ENCODE assay signal across 1 cellular context in the genomic region with DNA sequence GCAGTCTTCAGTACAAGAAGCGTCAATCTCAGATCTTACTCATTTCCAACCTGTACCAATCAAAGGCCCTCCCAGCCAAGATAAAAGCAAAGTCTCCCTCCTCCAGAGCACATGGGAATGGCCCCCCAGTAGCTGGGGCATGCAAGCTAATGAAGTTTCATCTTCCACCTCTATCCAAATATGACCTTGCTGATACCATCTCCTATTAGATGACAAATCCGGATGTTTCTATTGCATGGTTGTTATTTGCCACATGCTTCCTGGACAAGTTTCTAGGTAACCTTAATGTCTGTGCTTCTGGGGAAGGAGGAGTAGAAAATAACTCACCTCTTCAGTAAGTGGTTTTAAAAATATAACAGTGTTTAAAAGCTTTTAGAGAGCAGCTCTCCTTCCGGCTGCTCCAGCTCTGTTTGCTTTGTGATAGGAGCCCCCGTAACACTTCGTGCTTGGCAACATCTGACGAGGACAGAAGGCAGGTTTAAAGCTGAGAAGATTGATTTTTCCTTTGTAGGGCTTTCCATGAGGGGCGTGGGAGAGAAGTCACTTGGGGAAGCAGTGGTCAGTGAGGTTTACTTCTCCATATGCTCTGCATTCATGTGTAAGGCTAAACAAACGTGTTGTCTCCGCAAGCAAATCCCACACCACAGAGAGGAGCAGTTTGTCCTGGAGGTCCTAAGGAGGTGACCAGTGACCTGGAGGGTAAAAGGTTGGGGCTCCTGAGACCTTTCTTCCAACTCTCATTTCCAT.
TF ChIP-seq lines count a peak whose summit lies in the region.

No MANE protein-coding gene starts in this region.

TF ChIP-seq in HepG2, 621 proteins besides CTCF, POLR2A, EP300 and RAD21 (continued from another document and continues in another):
- TF ChIP-seq, protein P1, sequence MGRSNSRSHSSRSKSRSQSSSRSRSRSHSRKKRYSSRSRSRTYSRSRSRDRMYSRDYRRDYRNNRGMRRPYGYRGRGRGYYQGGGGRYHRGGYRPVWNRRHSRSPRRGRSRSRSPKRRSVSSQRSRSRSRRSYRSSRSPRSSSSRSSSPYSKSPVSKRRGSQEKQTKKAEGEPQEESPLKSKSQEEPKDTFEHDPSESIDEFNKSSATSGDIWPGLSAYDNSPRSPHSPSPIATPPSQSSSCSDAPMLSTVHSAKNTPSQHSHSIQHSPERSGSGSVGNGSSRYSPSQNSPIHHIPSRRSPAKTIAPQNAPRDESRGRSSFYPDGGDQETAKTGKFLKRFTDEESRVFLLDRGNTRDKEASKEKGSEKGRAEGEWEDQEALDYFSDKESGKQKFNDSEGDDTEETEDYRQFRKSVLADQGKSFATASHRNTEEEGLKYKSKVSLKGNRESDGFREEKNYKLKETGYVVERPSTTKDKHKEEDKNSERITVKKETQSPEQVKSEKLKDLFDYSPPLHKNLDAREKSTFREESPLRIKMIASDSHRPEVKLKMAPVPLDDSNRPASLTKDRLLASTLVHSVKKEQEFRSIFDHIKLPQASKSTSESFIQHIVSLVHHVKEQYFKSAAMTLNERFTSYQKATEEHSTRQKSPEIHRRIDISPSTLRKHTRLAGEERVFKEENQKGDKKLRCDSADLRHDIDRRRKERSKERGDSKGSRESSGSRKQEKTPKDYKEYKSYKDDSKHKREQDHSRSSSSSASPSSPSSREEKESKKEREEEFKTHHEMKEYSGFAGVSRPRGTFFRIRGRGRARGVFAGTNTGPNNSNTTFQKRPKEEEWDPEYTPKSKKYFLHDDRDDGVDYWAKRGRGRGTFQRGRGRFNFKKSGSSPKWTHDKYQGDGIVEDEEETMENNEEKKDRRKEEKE (IDR thresholded peaks at IDR 0.05), result no peak
- TF ChIP-seq SIX4 (CRISPR knock-in tag; IDR thresholded peaks at IDR 0.05) (peak; percentile 86), NFKBIZ (CRISPR knock-in tag; IDR thresholded peaks at IDR 0.05) (peak; percentile 23; the same call in 1 of the 2 replicates), GATA4 (IDR thresholded peaks at IDR 0.05; ENCODE audit: borderline replicate concordance, low read depth) (peak; percentile 86; the same call in 1 of the 2 replicates), HMG20B (CRISPR knock-in tag; conservative IDR thresholded peaks at IDR 0.05) (peak; percentile 83), SAP130 (CRISPR knock-in tag; IDR thresholded peaks at IDR 0.05; ENCODE audit: low read depth) (peak; percentile 84), ZNF317 (CRISPR knock-in tag; IDR thresholded peaks at IDR 0.05) (peak; percentile 12; the same call in 1 of the 2 replicates), ARID2 (CRISPR knock-in tag; IDR thresholded peaks at IDR 0.05; ENCODE audit: borderline replicate concordance) (0 out of 2 replicates have a peak, but pooled peaks have one; percentile 49), SRSF1 (optimal IDR thresholded peaks at IDR 0.05; ENCODE audit: low read depth, low read length) (no peak), ZNF530 (CRISPR knock-in tag; IDR thresholded peaks at IDR 0.05; ENCODE audit: low read depth) (no peak), MYC (CRISPR knock-in tag; IDR thresholded peaks at IDR 0.05; ENCODE audit: borderline replicate concordance) (peak; percentile 59; the same call in 1 of the 2 replicates), SIX1 (CRISPR knock-in tag; IDR thresholded peaks at IDR 0.05; ENCODE audit: borderline replicate concordance) (peak; percentile 90), HOXA3 (CRISPR knock-in tag; IDR thresholded peaks at IDR 0.05) (peak; percentile 26; the same call in 1 of the 2 replicates)
- TF ChIP-seq, protein P2, sequence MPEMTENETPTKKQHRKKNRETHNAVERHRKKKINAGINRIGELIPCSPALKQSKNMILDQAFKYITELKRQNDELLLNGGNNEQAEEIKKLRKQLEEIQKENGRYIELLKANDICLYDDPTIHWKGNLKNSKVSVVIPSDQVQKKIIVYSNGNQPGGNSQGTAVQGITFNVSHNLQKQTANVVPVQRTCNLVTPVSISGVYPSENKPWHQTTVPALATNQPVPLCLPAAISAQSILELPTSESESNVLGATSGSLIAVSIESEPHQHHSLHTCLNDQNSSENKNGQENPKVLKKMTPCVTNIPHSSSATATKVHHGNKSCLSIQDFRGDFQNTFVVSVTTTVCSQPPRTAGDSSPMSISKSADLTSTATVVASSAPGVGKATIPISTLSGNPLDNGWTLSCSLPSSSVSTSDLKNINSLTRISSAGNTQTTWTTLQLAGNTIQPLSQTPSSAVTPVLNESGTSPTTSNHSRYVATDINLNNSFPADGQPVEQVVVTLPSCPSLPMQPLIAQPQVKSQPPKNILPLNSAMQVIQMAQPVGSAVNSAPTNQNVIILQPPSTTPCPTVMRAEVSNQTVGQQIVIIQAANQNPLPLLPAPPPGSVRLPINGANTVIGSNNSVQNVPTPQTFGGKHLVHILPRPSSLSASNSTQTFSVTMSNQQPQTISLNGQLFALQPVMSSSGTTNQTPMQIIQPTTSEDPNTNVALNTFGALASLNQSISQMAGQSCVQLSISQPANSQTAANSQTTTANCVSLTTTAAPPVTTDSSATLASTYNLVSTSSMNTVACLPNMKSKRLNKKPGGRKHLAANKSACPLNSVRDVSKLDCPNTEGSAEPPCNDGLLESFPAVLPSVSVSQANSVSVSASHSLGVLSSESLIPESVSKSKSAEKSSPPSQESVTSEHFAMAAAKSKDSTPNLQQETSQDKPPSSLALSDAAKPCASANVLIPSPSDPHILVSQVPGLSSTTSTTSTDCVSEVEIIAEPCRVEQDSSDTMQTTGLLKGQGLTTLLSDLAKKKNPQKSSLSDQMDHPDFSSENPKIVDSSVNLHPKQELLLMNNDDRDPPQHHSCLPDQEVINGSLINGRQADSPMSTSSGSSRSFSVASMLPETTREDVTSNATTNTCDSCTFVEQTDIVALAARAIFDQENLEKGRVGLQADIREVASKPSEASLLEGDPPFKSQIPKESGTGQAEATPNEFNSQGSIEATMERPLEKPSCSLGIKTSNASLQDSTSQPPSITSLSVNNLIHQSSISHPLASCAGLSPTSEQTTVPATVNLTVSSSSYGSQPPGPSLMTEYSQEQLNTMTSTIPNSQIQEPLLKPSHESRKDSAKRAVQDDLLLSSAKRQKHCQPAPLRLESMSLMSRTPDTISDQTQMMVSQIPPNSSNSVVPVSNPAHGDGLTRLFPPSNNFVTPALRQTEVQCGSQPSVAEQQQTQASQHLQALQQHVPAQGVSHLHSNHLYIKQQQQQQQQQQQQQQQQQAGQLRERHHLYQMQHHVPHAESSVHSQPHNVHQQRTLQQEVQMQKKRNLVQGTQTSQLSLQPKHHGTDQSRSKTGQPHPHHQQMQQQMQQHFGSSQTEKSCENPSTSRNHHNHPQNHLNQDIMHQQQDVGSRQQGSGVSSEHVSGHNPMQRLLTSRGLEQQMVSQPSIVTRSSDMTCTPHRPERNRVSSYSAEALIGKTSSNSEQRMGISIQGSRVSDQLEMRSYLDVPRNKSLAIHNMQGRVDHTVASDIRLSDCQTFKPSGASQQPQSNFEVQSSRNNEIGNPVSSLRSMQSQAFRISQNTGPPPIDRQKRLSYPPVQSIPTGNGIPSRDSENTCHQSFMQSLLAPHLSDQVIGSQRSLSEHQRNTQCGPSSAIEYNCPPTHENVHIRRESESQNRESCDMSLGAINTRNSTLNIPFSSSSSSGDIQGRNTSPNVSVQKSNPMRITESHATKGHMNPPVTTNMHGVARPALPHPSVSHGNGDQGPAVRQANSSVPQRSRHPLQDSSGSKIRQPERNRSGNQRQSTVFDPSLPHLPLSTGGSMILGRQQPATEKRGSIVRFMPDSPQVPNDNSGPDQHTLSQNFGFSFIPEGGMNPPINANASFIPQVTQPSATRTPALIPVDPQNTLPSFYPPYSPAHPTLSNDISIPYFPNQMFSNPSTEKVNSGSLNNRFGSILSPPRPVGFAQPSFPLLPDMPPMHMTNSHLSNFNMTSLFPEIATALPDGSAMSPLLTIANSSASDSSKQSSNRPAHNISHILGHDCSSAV (CRISPR knock-in tag; IDR thresholded peaks at IDR 0.05; ENCODE audit: borderline replicate concordance), result no peak
- TF ChIP-seq, protein P3, sequence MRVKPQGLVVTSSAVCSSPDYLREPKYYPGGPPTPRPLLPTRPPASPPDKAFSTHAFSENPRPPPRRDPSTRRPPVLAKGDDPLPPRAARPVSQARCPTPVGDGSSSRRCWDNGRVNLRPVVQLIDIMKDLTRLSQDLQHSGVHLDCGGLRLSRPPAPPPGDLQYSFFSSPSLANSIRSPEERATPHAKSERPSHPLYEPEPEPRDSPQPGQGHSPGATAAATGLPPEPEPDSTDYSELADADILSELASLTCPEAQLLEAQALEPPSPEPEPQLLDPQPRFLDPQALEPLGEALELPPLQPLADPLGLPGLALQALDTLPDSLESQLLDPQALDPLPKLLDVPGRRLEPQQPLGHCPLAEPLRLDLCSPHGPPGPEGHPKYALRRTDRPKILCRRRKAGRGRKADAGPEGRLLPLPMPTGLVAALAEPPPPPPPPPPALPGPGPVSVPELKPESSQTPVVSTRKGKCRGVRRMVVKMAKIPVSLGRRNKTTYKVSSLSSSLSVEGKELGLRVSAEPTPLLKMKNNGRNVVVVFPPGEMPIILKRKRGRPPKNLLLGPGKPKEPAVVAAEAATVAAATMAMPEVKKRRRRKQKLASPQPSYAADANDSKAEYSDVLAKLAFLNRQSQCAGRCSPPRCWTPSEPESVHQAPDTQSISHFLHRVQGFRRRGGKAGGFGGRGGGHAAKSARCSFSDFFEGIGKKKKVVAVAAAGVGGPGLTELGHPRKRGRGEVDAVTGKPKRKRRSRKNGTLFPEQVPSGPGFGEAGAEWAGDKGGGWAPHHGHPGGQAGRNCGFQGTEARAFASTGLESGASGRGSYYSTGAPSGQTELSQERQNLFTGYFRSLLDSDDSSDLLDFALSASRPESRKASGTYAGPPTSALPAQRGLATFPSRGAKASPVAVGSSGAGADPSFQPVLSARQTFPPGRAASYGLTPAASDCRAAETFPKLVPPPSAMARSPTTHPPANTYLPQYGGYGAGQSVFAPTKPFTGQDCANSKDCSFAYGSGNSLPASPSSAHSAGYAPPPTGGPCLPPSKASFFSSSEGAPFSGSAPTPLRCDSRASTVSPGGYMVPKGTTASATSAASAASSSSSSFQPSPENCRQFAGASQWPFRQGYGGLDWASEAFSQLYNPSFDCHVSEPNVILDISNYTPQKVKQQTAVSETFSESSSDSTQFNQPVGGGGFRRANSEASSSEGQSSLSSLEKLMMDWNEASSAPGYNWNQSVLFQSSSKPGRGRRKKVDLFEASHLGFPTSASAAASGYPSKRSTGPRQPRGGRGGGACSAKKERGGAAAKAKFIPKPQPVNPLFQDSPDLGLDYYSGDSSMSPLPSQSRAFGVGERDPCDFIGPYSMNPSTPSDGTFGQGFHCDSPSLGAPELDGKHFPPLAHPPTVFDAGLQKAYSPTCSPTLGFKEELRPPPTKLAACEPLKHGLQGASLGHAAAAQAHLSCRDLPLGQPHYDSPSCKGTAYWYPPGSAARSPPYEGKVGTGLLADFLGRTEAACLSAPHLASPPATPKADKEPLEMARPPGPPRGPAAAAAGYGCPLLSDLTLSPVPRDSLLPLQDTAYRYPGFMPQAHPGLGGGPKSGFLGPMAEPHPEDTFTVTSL (CRISPR knock-in tag; IDR thresholded peaks at IDR 0.05; ENCODE audit: borderline replicate concordance), result peak; percentile 79; the same call in 1 of the 2 replicates
- TF ChIP-seq, protein P4, sequence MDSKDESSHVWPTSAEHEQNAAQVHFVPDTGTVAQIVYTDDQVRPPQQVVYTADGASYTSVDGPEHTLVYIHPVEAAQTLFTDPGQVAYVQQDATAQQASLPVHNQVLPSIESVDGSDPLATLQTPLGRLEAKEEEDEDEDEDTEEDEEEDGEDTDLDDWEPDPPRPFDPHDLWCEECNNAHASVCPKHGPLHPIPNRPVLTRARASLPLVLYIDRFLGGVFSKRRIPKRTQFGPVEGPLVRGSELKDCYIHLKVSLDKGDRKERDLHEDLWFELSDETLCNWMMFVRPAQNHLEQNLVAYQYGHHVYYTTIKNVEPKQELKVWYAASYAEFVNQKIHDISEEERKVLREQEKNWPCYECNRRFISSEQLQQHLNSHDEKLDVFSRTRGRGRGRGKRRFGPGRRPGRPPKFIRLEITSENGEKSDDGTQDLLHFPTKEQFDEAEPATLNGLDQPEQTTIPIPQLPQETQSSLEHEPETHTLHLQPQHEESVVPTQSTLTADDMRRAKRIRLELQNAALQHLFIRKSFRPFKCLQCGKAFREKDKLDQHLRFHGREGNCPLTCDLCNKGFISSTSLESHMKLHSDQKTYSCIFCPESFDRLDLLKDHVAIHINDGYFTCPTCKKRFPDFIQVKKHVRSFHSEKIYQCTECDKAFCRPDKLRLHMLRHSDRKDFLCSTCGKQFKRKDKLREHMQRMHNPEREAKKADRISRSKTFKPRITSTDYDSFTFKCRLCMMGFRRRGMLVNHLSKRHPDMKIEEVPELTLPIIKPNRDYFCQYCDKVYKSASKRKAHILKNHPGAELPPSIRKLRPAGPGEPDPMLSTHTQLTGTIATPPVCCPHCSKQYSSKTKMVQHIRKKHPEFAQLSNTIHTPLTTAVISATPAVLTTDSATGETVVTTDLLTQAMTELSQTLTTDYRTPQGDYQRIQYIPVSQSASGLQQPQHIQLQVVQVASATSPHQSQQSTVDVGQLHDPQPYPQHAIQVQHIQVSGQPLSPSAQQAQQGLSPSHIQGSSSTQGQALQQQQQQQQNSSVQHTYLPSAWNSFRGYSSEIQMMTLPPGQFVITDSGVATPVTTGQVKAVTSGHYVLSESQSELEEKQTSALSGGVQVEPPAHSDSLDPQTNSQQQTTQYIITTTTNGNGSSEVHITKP (CRISPR knock-in tag; IDR thresholded peaks at IDR 0.05; ENCODE audit: low read depth), result 0 out of 2 replicates have a peak, but pooled peaks have one; percentile 18
- TF ChIP-seq, protein P5, sequence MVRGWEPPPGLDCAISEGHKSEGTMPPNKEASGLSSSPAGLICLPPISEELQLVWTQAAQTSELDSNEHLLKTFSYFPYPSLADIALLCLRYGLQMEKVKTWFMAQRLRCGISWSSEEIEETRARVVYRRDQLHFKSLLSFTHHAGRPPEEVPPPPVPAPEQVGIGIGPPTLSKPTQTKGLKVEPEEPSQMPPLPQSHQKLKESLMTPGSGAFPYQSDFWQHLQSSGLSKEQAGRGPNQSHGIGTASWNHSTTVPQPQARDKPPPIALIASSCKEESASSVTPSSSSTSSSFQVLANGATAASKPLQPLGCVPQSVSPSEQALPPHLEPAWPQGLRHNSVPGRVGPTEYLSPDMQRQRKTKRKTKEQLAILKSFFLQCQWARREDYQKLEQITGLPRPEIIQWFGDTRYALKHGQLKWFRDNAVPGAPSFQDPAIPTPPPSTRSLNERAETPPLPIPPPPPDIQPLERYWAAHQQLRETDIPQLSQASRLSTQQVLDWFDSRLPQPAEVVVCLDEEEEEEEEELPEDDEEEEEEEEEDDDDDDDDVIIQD (CRISPR knock-in tag; IDR thresholded peaks at IDR 0.05; ENCODE audit: low read depth), result peak; percentile 81
- TF ChIP-seq, protein P6, sequence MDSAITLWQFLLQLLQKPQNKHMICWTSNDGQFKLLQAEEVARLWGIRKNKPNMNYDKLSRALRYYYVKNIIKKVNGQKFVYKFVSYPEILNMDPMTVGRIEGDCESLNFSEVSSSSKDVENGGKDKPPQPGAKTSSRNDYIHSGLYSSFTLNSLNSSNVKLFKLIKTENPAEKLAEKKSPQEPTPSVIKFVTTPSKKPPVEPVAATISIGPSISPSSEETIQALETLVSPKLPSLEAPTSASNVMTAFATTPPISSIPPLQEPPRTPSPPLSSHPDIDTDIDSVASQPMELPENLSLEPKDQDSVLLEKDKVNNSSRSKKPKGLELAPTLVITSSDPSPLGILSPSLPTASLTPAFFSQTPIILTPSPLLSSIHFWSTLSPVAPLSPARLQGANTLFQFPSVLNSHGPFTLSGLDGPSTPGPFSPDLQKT (CRISPR knock-in tag; IDR thresholded peaks at IDR 0.05; ENCODE audit: borderline replicate concordance), result no peak
- TF ChIP-seq, protein P7, sequence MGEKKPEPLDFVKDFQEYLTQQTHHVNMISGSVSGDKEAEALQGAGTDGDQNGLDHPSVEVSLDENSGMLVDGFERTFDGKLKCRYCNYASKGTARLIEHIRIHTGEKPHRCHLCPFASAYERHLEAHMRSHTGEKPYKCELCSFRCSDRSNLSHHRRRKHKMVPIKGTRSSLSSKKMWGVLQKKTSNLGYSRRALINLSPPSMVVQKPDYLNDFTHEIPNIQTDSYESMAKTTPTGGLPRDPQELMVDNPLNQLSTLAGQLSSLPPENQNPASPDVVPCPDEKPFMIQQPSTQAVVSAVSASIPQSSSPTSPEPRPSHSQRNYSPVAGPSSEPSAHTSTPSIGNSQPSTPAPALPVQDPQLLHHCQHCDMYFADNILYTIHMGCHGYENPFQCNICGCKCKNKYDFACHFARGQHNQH (CRISPR knock-in tag; IDR thresholded peaks at IDR 0.05), result peak; percentile 90
